Comparison of ENCODE assay signal across 9 cellular contexts in the genomic region with DNA sequence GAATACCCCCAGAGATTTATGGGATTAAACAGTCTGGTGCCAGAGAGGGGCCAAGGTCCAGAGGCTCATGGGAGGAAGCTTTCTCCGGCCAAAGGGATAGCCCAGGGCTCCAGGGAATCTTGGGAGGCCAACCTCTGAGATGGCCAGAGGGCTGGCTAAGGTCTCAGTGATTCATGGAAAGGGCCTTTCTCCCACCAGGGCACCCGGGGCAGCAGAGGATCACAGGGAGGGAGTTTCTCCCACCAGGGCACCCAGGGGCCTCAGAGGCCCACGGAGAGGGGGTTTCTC. TPM values are rescaled to one million over a fixed set of nuclear protein-coding genes. Genes with fewer than 3 reads are reported as not detected.
A peak's percentile ranks its signal among the peaks of the same experiment; 100 is the strongest.
DNase-seq lines count a peak whose midpoint lies in the region; TF ChIP-seq lines count a peak whose summit lies in the region.
"Had no signal": no experiment of that assay in that cellular context is flagged by ENCODE, and none has a peak within 500 bp of the region (broad histone marks: within the 10 kb centered on the region; RNA-seq: fewer than 3 reads in every experiment).

No MANE protein-coding gene starts in this region.

- no TSS peak for BruUV-seq in A673 (replicated peaks; lab: Mats Ljungman, UMichigan)

- H3K36me3 ChIP-seq in A673 (ENCODE audit: insufficient read depth, low read length, poor library complexity, severe bottlenecking) = no peaks in the 10 kb centered on the region

- POLR2A ChIA-PET in A673 (lab: Charles Lee; ENCODE audit: low non-redundant PET) = no interaction called here

- CTCF ChIA-PET in A673 (lab: Charles Lee) = interaction anchor here (0.6 to 3.0 kb wide), 13 partner anchors 11 to 430 kb away, joined by 3 to 32 read pairs (median 5); partner anchors contain the start of genes BCAT2, CA11, HSD17B14 and RUVBL2

- intact Hi-C loops in A673 (cut with micrococcal nuclease; ENCODE audit: unreplicated experiment) = loop anchor here (10.0 kb wide), 1 partner anchor 429 kb away; no protein-coding TSS in a partner anchor

- DNase-seq in A673 (ENCODE audit: low spot score) = no peak
- peak; percentile 21 for DNase-seq in fibroblast of mammary gland (ENCODE audit: low read depth)
- no peak for DNase-seq in osteocyte (ENCODE audit: extremely low spot score, unreplicated experiment)
- DNase-seq in hippocampal formation (lab: John Stamatoyannopoulos, UW) = no peak
- no peak for DNase-seq in NCI-H1092 (lab: John Stamatoyannopoulos, UW)
- no peak for DNase-seq in HCEC 1CT
- no peak for DNase-seq in HK-2 (ENCODE audit: unreplicated experiment)

- H3K9me3 ChIP-seq in A673 (ENCODE audit: low read depth, low read length, poor library complexity, severe bottlenecking) = no peaks in the 10 kb centered on the region

- peak overlapping the region; percentile 64 for H3K27ac ChIP-seq in A673 (ENCODE audit: low read depth, low read length, poor library complexity, severe bottlenecking)

- H3K4me3 ChIP-seq in A673 (ENCODE audit: low read depth, low read length, poor library complexity, severe bottlenecking) (no peak overlapping the region), fibroblast of mammary gland (ENCODE audit: control insufficient read depth, low read depth, low read length) (no peak overlapping the region)

- H3K27me3 Mint-ChIP-seq in IgD-negative memory B cell = no peaks in the 10 kb centered on the region
- no peaks in the 10 kb centered on the region for H3K27me3 Mint-ChIP-seq in osteocyte (ENCODE audit: unreplicated experiment)

- TF ChIP-seq CTCF in A673 (conservative IDR thresholded peaks at IDR 0.05; ENCODE audit: low read depth, low read length) (no peak), fibroblast of mammary gland (conservative IDR thresholded peaks at IDR 0.05; ENCODE audit: control insufficient read depth, insufficient read depth, low read depth, low read length) (no peak), osteocyte (IDR thresholded peaks at IDR 0.05) (no peak)

- H3K27me3 ChIP-seq in A673 (replicated peaks; ENCODE audit: insufficient read depth, low read depth, low read length, poor library complexity) = no peaks in the 10 kb centered on the region

- H3K36me3 Mint-ChIP-seq in IgD-negative memory B cell (no peaks in the 10 kb centered on the region), osteocyte (ENCODE audit: unreplicated experiment) (no peaks in the 10 kb centered on the region)

- peaks cover 5 to 6% (median 5%) of the 10 kb centered on the region in 3 donors for H3K4me1 Mint-ChIP-seq in IgD-negative memory B cell
- H3K4me1 Mint-ChIP-seq in osteocyte (ENCODE audit: unreplicated experiment) = peaks cover 33% of the 10 kb centered on the region

- peak overlapping the region in 1 of 4 donors; percentile 68 for H3K4me3 Mint-ChIP-seq in IgD-negative memory B cell
- no peak overlapping the region for H3K4me3 Mint-ChIP-seq in osteocyte (ENCODE audit: unreplicated experiment)

- H3K27ac Mint-ChIP-seq in IgD-negative memory B cell (peak overlapping the region; percentile 23 to 95 (median 93)), osteocyte (ENCODE audit: unreplicated experiment) (peak overlapping the region; percentile 97)

- peaks cover 10% of the 10 kb centered on the region for H3K4me1 ChIP-seq in A673 (ENCODE audit: insufficient read depth, low read length, poor library complexity, severe bottlenecking)

- no peaks in the 10 kb centered on the region for H3K9me3 Mint-ChIP-seq in IgD-negative memory B cell
- no peaks in the 10 kb centered on the region for H3K9me3 Mint-ChIP-seq in osteocyte (ENCODE audit: unreplicated experiment)

RNA-seq across cellular contexts. Expression of gene BCAT2, which starts 15.0 kb away (rescaled TPM):
- total RNA-seq in A673 (2021) (54.0 and 62.7 TPM in 2 replicates), osteocyte (48.5 and 50.5 TPM in 2 replicates)
- polyA plus RNA-seq in IgD-negative memory B cell = 31.8 TPM

RNA-seq across cellular contexts. Expression of gene FGF21, which starts 40.5 kb away (rescaled TPM):
- total RNA-seq in A673 (2021) (not detected in 2 replicates), osteocyte (not detected in 2 replicates)
- not detected for polyA plus RNA-seq in IgD-negative memory B cell
- total RNA-seq: frontal cortex had no signal

RNA-seq across cellular contexts. Expression of gene HSD17B14, which starts 40.5 kb away (rescaled TPM):
- 2.0 and 3.0 TPM in 2 replicates for total RNA-seq in A673 (2021)
- 1.2 TPM for polyA plus RNA-seq in IgD-negative memory B cell
- 23.9 and 29.1 TPM in 2 replicates for total RNA-seq in osteocyte

RNA-seq across cellular contexts. Expression of gene FUT1, which starts 43.4 kb away (rescaled TPM):
- total RNA-seq in A673 (2021) = 0.06 and 0.15 TPM in 2 replicates
- not detected for polyA plus RNA-seq in IgD-negative memory B cell
- 0.11 TPM in 1 of 2 replicates, not detected in the other for total RNA-seq in osteocyte

RNA-seq across cellular contexts. Expression of gene IZUMO1, which starts 49.1 kb away (rescaled TPM):
- total RNA-seq in A673 (2021) = not detected in 2 replicates
- polyA plus RNA-seq in IgD-negative memory B cell = not detected
- total RNA-seq in osteocyte = not detected in 2 replicates
- total RNA-seq: frontal cortex had no signal
